ENCODE assay signal across 2 cellular contexts in the genomic region with DNA sequence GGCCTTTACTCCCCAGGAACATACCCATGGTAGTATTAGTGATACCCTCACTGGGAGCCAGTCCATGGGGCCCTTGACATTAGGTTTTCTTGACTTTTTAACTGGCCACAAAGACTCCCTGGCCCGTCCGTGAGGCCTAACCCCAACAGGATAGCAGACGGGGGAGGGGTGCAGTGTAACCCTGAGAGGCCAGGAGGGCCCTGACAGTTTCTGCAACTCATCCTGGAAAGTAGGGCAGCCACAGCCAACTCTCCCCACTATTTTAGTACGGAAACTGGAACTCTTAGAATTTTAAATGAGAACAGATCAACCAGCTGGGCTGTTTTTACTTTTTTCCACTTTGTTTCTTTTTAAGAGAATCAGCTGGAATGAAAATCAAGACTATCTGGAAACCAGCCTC.
TF ChIP-seq lines count a peak whose summit lies in the region.

No MANE protein-coding gene starts in this region.

TF ChIP-seq in WTC11, 78 proteins besides CTCF, POLR2A, EP300 and RAD21 (continued from another document):
- TF ChIP-seq, protein P1, sequence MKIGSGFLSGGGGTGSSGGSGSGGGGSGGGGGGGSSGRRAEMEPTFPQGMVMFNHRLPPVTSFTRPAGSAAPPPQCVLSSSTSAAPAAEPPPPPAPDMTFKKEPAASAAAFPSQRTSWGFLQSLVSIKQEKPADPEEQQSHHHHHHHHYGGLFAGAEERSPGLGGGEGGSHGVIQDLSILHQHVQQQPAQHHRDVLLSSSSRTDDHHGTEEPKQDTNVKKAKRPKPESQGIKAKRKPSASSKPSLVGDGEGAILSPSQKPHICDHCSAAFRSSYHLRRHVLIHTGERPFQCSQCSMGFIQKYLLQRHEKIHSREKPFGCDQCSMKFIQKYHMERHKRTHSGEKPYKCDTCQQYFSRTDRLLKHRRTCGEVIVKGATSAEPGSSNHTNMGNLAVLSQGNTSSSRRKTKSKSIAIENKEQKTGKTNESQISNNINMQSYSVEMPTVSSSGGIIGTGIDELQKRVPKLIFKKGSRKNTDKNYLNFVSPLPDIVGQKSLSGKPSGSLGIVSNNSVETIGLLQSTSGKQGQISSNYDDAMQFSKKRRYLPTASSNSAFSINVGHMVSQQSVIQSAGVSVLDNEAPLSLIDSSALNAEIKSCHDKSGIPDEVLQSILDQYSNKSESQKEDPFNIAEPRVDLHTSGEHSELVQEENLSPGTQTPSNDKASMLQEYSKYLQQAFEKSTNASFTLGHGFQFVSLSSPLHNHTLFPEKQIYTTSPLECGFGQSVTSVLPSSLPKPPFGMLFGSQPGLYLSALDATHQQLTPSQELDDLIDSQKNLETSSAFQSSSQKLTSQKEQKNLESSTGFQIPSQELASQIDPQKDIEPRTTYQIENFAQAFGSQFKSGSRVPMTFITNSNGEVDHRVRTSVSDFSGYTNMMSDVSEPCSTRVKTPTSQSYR (CRISPR knock-in tag; IDR thresholded peaks at IDR 0.05) = no peak
- TF ChIP-seq, protein P2, sequence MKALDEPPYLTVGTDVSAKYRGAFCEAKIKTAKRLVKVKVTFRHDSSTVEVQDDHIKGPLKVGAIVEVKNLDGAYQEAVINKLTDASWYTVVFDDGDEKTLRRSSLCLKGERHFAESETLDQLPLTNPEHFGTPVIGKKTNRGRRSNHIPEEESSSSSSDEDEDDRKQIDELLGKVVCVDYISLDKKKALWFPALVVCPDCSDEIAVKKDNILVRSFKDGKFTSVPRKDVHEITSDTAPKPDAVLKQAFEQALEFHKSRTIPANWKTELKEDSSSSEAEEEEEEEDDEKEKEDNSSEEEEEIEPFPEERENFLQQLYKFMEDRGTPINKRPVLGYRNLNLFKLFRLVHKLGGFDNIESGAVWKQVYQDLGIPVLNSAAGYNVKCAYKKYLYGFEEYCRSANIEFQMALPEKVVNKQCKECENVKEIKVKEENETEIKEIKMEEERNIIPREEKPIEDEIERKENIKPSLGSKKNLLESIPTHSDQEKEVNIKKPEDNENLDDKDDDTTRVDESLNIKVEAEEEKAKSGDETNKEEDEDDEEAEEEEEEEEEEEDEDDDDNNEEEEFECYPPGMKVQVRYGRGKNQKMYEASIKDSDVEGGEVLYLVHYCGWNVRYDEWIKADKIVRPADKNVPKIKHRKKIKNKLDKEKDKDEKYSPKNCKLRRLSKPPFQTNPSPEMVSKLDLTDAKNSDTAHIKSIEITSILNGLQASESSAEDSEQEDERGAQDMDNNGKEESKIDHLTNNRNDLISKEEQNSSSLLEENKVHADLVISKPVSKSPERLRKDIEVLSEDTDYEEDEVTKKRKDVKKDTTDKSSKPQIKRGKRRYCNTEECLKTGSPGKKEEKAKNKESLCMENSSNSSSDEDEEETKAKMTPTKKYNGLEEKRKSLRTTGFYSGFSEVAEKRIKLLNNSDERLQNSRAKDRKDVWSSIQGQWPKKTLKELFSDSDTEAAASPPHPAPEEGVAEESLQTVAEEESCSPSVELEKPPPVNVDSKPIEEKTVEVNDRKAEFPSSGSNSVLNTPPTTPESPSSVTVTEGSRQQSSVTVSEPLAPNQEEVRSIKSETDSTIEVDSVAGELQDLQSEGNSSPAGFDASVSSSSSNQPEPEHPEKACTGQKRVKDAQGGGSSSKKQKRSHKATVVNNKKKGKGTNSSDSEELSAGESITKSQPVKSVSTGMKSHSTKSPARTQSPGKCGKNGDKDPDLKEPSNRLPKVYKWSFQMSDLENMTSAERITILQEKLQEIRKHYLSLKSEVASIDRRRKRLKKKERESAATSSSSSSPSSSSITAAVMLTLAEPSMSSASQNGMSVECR (CRISPR knock-in tag; IDR thresholded peaks at IDR 0.05; ENCODE audit: borderline replicate concordance) = no peak
- TF ChIP-seq ZNF416 (CRISPR knock-in tag; IDR thresholded peaks at IDR 0.05) = no peak
TF ChIP-seq in WTC11: peak in this region for 0.

TF ChIP-seq in SK-N-SH, 30 proteins besides CTCF, POLR2A, EP300 and RAD21 (continued from another document):
- TF ChIP-seq GABPA (IDR thresholded peaks at IDR 0.05; ENCODE audit: low read depth) = no peak
- TF ChIP-seq IRF3 (IDR thresholded peaks at IDR 0.05; ENCODE audit: low read depth, low read length) = no peak
- TF ChIP-seq FOSL2 (IDR thresholded peaks at IDR 0.05; ENCODE audit: borderline replicate concordance, low read depth) = no peak
- TF ChIP-seq GATA2 (CRISPR knock-in tag; IDR thresholded peaks at IDR 0.05) = no peak
- TF ChIP-seq RFX5 (IDR thresholded peaks at IDR 0.05; ENCODE audit: low read length) = no peak
- no peak for TF ChIP-seq RCOR1 (IDR thresholded peaks at IDR 0.05; ENCODE audit: low read length)
- TF ChIP-seq RXRA (IDR thresholded peaks at IDR 0.05; ENCODE audit: borderline replicate concordance, low read depth) = no peak
- TF ChIP-seq, protein P3, sequence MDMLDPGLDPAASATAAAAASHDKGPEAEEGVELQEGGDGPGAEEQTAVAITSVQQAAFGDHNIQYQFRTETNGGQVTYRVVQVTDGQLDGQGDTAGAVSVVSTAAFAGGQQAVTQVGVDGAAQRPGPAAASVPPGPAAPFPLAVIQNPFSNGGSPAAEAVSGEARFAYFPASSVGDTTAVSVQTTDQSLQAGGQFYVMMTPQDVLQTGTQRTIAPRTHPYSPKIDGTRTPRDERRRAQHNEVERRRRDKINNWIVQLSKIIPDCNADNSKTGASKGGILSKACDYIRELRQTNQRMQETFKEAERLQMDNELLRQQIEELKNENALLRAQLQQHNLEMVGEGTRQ (IDR thresholded peaks at IDR 0.05; ENCODE audit: borderline replicate concordance, low read depth, low read length) = no peak
- no peak for TF ChIP-seq CHD2 (IDR thresholded peaks at IDR 0.05; ENCODE audit: low read length, partially characterized antibody)
- TF ChIP-seq FOXJ3 (CRISPR knock-in tag; IDR thresholded peaks at IDR 0.05) = no peak
- TF ChIP-seq MXI1 (IDR thresholded peaks at IDR 0.05; ENCODE audit: low read depth, low read length) = no peak
- TF ChIP-seq NFIC (IDR thresholded peaks at IDR 0.05; ENCODE audit: borderline replicate concordance) = no peak
- no peak for TF ChIP-seq JUND (IDR thresholded peaks at IDR 0.05)
